18 cellular contexts compared by ENCODE assay signal in genomic region chr7:148911626-148912025, GRCh38. TPM values are rescaled to one million over a fixed set of nuclear protein-coding genes. Genes with fewer than 3 reads are reported as not detected.
DNase-seq lines count a peak whose midpoint lies in the region; ATAC-seq and TF ChIP-seq lines count a peak whose summit lies in the region.
"Had no signal": no experiment of that assay in that cellular context is flagged by ENCODE, and none has a peak within 500 bp of the region (broad histone marks: within the 10 kb centered on the region; RNA-seq: fewer than 3 reads in every experiment).

No MANE protein-coding gene starts in this region.

- peak overlapping the region; percentile 47 for H3K4me3 Mint-ChIP-seq in activated CD4-positive, alpha-beta T cell treated with anti-CD3 and anti-CD28 coated beads for 36 hours
- H3K4me3 Mint-ChIP-seq in CD4-positive, CD25-positive, alpha-beta regulatory T cell: no peak overlapping the region
- H3K4me3 Mint-ChIP-seq in activated CD8-positive, alpha-beta T cell treated with anti-CD3 and anti-CD28 coated beads for 36 hours: peak overlapping the region; percentile 63
- H3K4me3 Mint-ChIP-seq: IgD-negative memory B cell, immature natural killer cell, neural crest cell had no signal

- H3K36me3 ChIP-seq in CD4-positive, CD25-positive, alpha-beta regulatory T cell (ENCODE audit: control insufficient read depth, insufficient read depth, low read length): no peaks in the 10 kb centered on the region
- H3K36me3 ChIP-seq in esophagus squamous epithelium: no peaks in the 10 kb centered on the region
- H3K36me3 ChIP-seq: thyroid gland had no signal

- peaks cover 76% of the 10 kb centered on the region for H3K4me1 Mint-ChIP-seq in activated CD4-positive, alpha-beta T cell treated with anti-CD3 and anti-CD28 coated beads for 36 hours
- H3K4me1 Mint-ChIP-seq in CD4-positive, CD25-positive, alpha-beta regulatory T cell: peaks cover 16 to 60% (median 46%) of the 10 kb centered on the region in 4 donors
- peaks cover 69% of the 10 kb centered on the region for H3K4me1 Mint-ChIP-seq in activated CD8-positive, alpha-beta T cell treated with anti-CD3 and anti-CD28 coated beads for 36 hours (ENCODE audit: low read depth)
- H3K4me1 Mint-ChIP-seq: immature natural killer cell, neural crest cell had no signal

- no peak for TF ChIP-seq POLR2A in esophagus squamous epithelium (IDR thresholded peaks at IDR 0.05)

- H3K27me3 ChIP-seq in CD4-positive, CD25-positive, alpha-beta regulatory T cell (ENCODE audit: control insufficient read depth, insufficient read depth, low read length): no peaks in the 10 kb centered on the region
- peaks cover 0 to 12% (median 0%) of the 10 kb centered on the region in 4 donors for H3K27me3 ChIP-seq in esophagus squamous epithelium
- H3K27me3 ChIP-seq: thyroid gland had no signal

- no peaks in the 10 kb centered on the region for H3K9me3 ChIP-seq in CD4-positive, CD25-positive, alpha-beta regulatory T cell (ENCODE audit: control insufficient read depth in 2 of 2, low read length in 2 of 2)
- no peaks in the 10 kb centered on the region for H3K9me3 ChIP-seq in esophagus squamous epithelium
- H3K9me3 ChIP-seq: thyroid gland had no signal

- peak; percentile 2 for ATAC-seq in activated CD4-positive, alpha-beta T cell treated with anti-CD3 and anti-CD28 coated beads for 36 hours
- ATAC-seq in CD4-positive, CD25-positive, alpha-beta regulatory T cell (ENCODE audit: low read depth in 2 of 2): peak in 1 of 2 donors; percentile 23
- ATAC-seq in activated CD8-positive, alpha-beta T cell treated with anti-CD3 and anti-CD28 coated beads for 36 hours: no peak
- ATAC-seq in HG02938 (IDR thresholded peaks at IDR 0.05; ENCODE audit: unreplicated experiment): no peak
- ATAC-seq: Panc1 had no signal

- H3K4me3 ChIP-seq in CD4-positive, CD25-positive, alpha-beta regulatory T cell (ENCODE audit: low read depth, low read length): no peak overlapping the region
- no peak overlapping the region for H3K4me3 ChIP-seq in esophagus squamous epithelium
- H3K4me3 ChIP-seq: thyroid gland had no signal

- CTCF ChIA-PET in activated CD4-positive, alpha-beta T cell treated with anti-CD3 and anti-CD28 coated beads for 36 hours (lab: Charles Lee): interaction anchor here (0.7 to 4.1 kb wide), 3 partner anchors 8 to 31 kb away, joined by 3 to 31 read pairs (median 5); no protein-coding TSS in a partner anchor
- CTCF ChIA-PET in activated CD8-positive, alpha-beta T cell treated with anti-CD3 and anti-CD28 coated beads for 36 hours (lab: Charles Lee): interaction anchor here (0.8 to 5.1 kb wide), 6 partner anchors 8 to 55 kb away, joined by 3 to 38 read pairs (median 6); partner anchors contain the start of gene EZH2

- H3K36me3 Mint-ChIP-seq in activated CD4-positive, alpha-beta T cell treated with anti-CD3 and anti-CD28 coated beads for 36 hours (ENCODE audit: low read depth): peaks cover 8% of the 10 kb centered on the region
- H3K36me3 Mint-ChIP-seq in CD4-positive, CD25-positive, alpha-beta regulatory T cell: no peaks in the 10 kb centered on the region
- H3K36me3 Mint-ChIP-seq in activated CD8-positive, alpha-beta T cell treated with anti-CD3 and anti-CD28 coated beads for 36 hours (ENCODE audit: low read depth): peaks cover 8% of the 10 kb centered on the region
- H3K36me3 Mint-ChIP-seq: IgD-negative memory B cell, immature natural killer cell had no signal

- no peaks in the 10 kb centered on the region for H3K27me3 Mint-ChIP-seq in activated CD4-positive, alpha-beta T cell treated with anti-CD3 and anti-CD28 coated beads for 36 hours
- no peaks in the 10 kb centered on the region for H3K27me3 Mint-ChIP-seq in CD4-positive, CD25-positive, alpha-beta regulatory T cell
- no peaks in the 10 kb centered on the region for H3K27me3 Mint-ChIP-seq in activated CD8-positive, alpha-beta T cell treated with anti-CD3 and anti-CD28 coated beads for 36 hours

- TF ChIP-seq CTCF in activated CD8-positive, alpha-beta T cell treated with anti-CD3 and anti-CD28 coated beads for 36 hours (IDR thresholded peaks at IDR 0.05): no peak
- TF ChIP-seq CTCF in esophagus squamous epithelium (IDR thresholded peaks at IDR 0.05): no peak

- H3K27ac ChIP-seq in CD4-positive, CD25-positive, alpha-beta regulatory T cell (ENCODE audit: insufficient read depth, low read length, poor library complexity, severe bottlenecking): no peak overlapping the region
- H3K27ac ChIP-seq in esophagus squamous epithelium: peak overlapping the region in 3 of 4 donors; percentile 19 to 58 (median 24)
- H3K27ac ChIP-seq: thyroid gland had no signal

- peak overlapping the region; percentile 98 for H3K27ac Mint-ChIP-seq in activated CD4-positive, alpha-beta T cell treated with anti-CD3 and anti-CD28 coated beads for 36 hours
- H3K27ac Mint-ChIP-seq in CD4-positive, CD25-positive, alpha-beta regulatory T cell: peak overlapping the region in 2 of 3 donors; percentile 7 to 59
- peak overlapping the region; percentile 99 for H3K27ac Mint-ChIP-seq in activated CD8-positive, alpha-beta T cell treated with anti-CD3 and anti-CD28 coated beads for 36 hours
- H3K27ac Mint-ChIP-seq: immature natural killer cell had no signal

- WGBS in esophagus squamous epithelium, 2 donors: no CpG with 5 or more reads among the region's 1 CpG

- intact Hi-C loops in activated CD4-positive, alpha-beta T cell treated with anti-CD3 and anti-CD28 coated beads for 36 hours (cut with DNase I, micrococcal nuclease): loop anchor here (2.0 to 5.0 kb wide), 3 partner anchors 51 to 336 kb away; no protein-coding TSS in a partner anchor
- intact Hi-C loops in activated CD8-positive, alpha-beta T cell treated with anti-CD3 and anti-CD28 coated beads for 36 hours (cut with micrococcal nuclease): loop anchor here (5.0 kb wide), 1 partner anchor 39 kb away; no protein-coding TSS in a partner anchor
- intact Hi-C loops in esophagus squamous epithelium (cut with DNase I): no loop called here

- H3K9me3 Mint-ChIP-seq in activated CD4-positive, alpha-beta T cell treated with anti-CD3 and anti-CD28 coated beads for 36 hours (ENCODE audit: low read depth): no peaks in the 10 kb centered on the region
- H3K9me3 Mint-ChIP-seq in CD4-positive, CD25-positive, alpha-beta regulatory T cell: no peaks in the 10 kb centered on the region
- H3K9me3 Mint-ChIP-seq in activated CD8-positive, alpha-beta T cell treated with anti-CD3 and anti-CD28 coated beads for 36 hours: peaks cover 3% of the 10 kb centered on the region
- H3K9me3 Mint-ChIP-seq: IgD-negative memory B cell, immature natural killer cell, neural crest cell had no signal

- H3K4me1 ChIP-seq in CD4-positive, CD25-positive, alpha-beta regulatory T cell (ENCODE audit: control insufficient read depth, insufficient read depth, low read length, poor library complexity, severe bottlenecking): peaks cover 45% of the 10 kb centered on the region
- H3K4me1 ChIP-seq in esophagus squamous epithelium: peaks cover 0 to 57% (median 4%) of the 10 kb centered on the region in 3 donors
- H3K4me1 ChIP-seq: thyroid gland had no signal

- POLR2A ChIA-PET in activated CD4-positive, alpha-beta T cell treated with anti-CD3 and anti-CD28 coated beads for 36 hours (lab: Charles Lee): interaction anchor here (0.9 to 2.8 kb wide), 4 partner anchors 25 to 71 kb away, joined by 3 to 23 read pairs (median 4); no protein-coding TSS in a partner anchor
- POLR2A ChIA-PET in activated CD8-positive, alpha-beta T cell treated with anti-CD3 and anti-CD28 coated beads for 36 hours (lab: Charles Lee): interaction anchor here (0.8 to 8.7 kb wide), 5 partner anchors 18 to 76 kb away, joined by 3 to 107 read pairs (median 7); partner anchors contain the start of gene EZH2

- DNase-seq in activated CD4-positive, alpha-beta T cell treated with anti-CD3 and anti-CD28 coated beads for 36 hours: peak; percentile 49
- DNase-seq in activated CD4-positive, alpha-beta T cell treated with anti-CD3 and anti-CD28 coated beads, Interleukin-2, amount 50 U/mL, for 4 hours: no peak
- DNase-seq in CD4-positive, CD25-positive, alpha-beta regulatory T cell: peak in 1 of 3 donors; percentile 32
- DNase-seq in activated CD8-positive, alpha-beta T cell treated with anti-CD3 and anti-CD28 coated beads for 36 hours: peak; percentile 31
- DNase-seq in esophagus squamous epithelium (lab: John Stamatoyannopoulos, UW) (no peak), NCI-H2196 treated with DMSO at 0.1 percent for 48 hours (lab: John Stamatoyannopoulos, UW; ENCODE audit: unreplicated experiment) (no peak), hypothalamus (lab: John Stamatoyannopoulos, UW) (no peak)
- DNase-seq: GF-D8, glutamatergic neuron, immature natural killer cell, NCI-H2029 treated with DMSO at 0.1 percent for 48 hours, NCI-H524 treated with DMSO at 0.1 percent for 48 hours, retina, thyroid gland had no signal

RNA-seq across cellular contexts. Expression of gene EZH2, which starts 27.5 kb away (rescaled TPM):
- total RNA-seq in activated CD4-positive, alpha-beta T cell treated with anti-CD3 and anti-CD28 coated beads for 36 hours: 100 to 1,000 TPM; 117 to 126 TPM
- total RNA-seq in CD4-positive, CD25-positive, alpha-beta regulatory T cell: 78.6 TPM
- polyA plus RNA-seq in CD4-positive, CD25-positive, alpha-beta regulatory T cell: 10 to 100 TPM in 2 of 4 donors, 1 to 10 TPM in 2; 7.5 to 12.2 (median 9.7) TPM
- 100 to 1,000 TPM; 112 to 114 TPM for total RNA-seq in activated CD8-positive, alpha-beta T cell treated with anti-CD3 and anti-CD28 coated beads for 36 hours
- 10 to 100 TPM in 3 of 4 donors, 1 to 10 TPM in 1; 6.2 to 22.3 (median 12.7) TPM for total RNA-seq in esophagus squamous epithelium

Comparison
In these comparisons a context has a peak if more than half of its experiments do, and no peak if none do; other contexts are left out.
1. DNase-seq: peak in activated CD4-positive, alpha-beta T cell treated with anti-CD3 and anti-CD28 coated beads for 36 hours (single experiment) and activated CD8-positive, alpha-beta T cell treated with anti-CD3 and anti-CD28 coated beads for 36 hours (single experiment); none in activated CD4-positive, alpha-beta T cell treated with anti-CD3 and anti-CD28 coated beads, Interleukin-2, amount 50 U/mL, for 4 hours (0 of 2), esophagus squamous epithelium (single experiment), NCI-H2196 treated with DMSO at 0.1 percent for 48 hours (single experiment) and hypothalamus (0 of 51).
2. H3K27ac Mint-ChIP-seq: peak in every context shown above with its lines; median percentile 99 in activated CD8-positive, alpha-beta T cell treated with anti-CD3 and anti-CD28 coated beads for 36 hours; 98 in activated CD4-positive, alpha-beta T cell treated with anti-CD3 and anti-CD28 coated beads for 36 hours; 33 in CD4-positive, CD25-positive, alpha-beta regulatory T cell.
3. H3K4me3 Mint-ChIP-seq: peak in activated CD4-positive, alpha-beta T cell treated with anti-CD3 and anti-CD28 coated beads for 36 hours (single experiment) and activated CD8-positive, alpha-beta T cell treated with anti-CD3 and anti-CD28 coated beads for 36 hours (single experiment); none in CD4-positive, CD25-positive, alpha-beta regulatory T cell (0 of 4).